Comparison of ENCODE assay signal across 19 cellular contexts in genomic region chr17:61196302-61196704, GRCh38.
A peak's percentile ranks its signal among the peaks of the same experiment; 100 is the strongest.
DNase-seq lines count a peak whose midpoint lies in the region; ATAC-seq and TF ChIP-seq lines count a peak whose summit lies in the region.
"Had no signal": no experiment of that assay in that cellular context is flagged by ENCODE, and none has a peak within 500 bp of the region (broad histone marks: within the 10 kb centered on the region; RNA-seq: fewer than 3 reads in every experiment).

No MANE protein-coding gene starts in this region.

- H3K27me3 ChIP-seq in BLaER1 = no peaks in the 10 kb centered on the region
- no peaks in the 10 kb centered on the region for H3K27me3 ChIP-seq in SJSA1 (replicated peaks)

- DNase-seq in SJSA1 (ENCODE audit: low read depth in 1 of 2, low spot score in 2 of 2) (peak; percentile 59 to 63), fibroblast of peridontal ligament (ENCODE audit: extremely low read depth) (peak; percentile 93), progenitor cell of endocrine pancreas (ENCODE audit: low spot score, unreplicated experiment) (no peak), NCI-H1694 treated with DMSO at 0.1 percent for 48 hours (lab: John Stamatoyannopoulos, UW) (no peak), NCI-H1105 treated with DMSO at 0.1 percent for 48 hours (lab: John Stamatoyannopoulos, UW) (no peak)
- DNase-seq: activated CD4-positive, alpha-beta T cell treated with anti-CD3 and anti-CD28 coated beads, Interleukin-2, amount 10 ng/mL, durations not matched to agents 24 days and 14 days; activated T-cell treated with anti-CD3 and anti-CD28 coated beads for 4 hours; Caco-2; effector CD4-positive, alpha-beta T cell; Kasumi-1; left cardiac atrium; naive B cell; NCI-H1436 treated with DMSO at 0.1 percent for 48 hours; NCI-H446; stimulated activated naive CD4-positive, alpha-beta T cell treated with Interleukin-2 at 50 U/mL for 16 hours had no signal

- no peak overlapping the region for H3K4me3 Mint-ChIP-seq in progenitor cell of endocrine pancreas (ENCODE audit: low read depth)
- H3K4me3 Mint-ChIP-seq: activated CD4-positive, alpha-beta T cell treated with anti-CD3 and anti-CD28 coated beads, Interleukin-2, amount 10 ng/mL, durations not matched to agents 24 days and 14 days; naive B cell had no signal

- H3K27ac Mint-ChIP-seq in progenitor cell of endocrine pancreas = peak overlapping the region; percentile 67
- H3K27ac Mint-ChIP-seq: activated CD4-positive, alpha-beta T cell treated with anti-CD3 and anti-CD28 coated beads, Interleukin-2, amount 10 ng/mL, durations not matched to agents 24 days and 14 days; activated naive CD4-positive, alpha-beta T cell treated with anti-CD3 and anti-CD28 coated beads, Interleukin-2, amount 50 U/mL, for 72 hours had no signal

- H3K4me3 ChIP-seq in BLaER1 = peak overlapping the region; percentile 36; the same call in 1 of the 2 replicates
- no peak overlapping the region for H3K4me3 ChIP-seq in SJSA1

- H3K4me1 Mint-ChIP-seq in progenitor cell of endocrine pancreas (ENCODE audit: low read depth) = peaks cover 20% of the 10 kb centered on the region
- H3K4me1 Mint-ChIP-seq: activated CD4-positive, alpha-beta T cell treated with anti-CD3 and anti-CD28 coated beads, Interleukin-2, amount 10 ng/mL, durations not matched to agents 24 days and 14 days; naive B cell had no signal

- peaks cover 25% of the 10 kb centered on the region for H3K9me3 ChIP-seq in BLaER1
- H3K9me3 ChIP-seq in SJSA1 (replicated peaks) = no peaks in the 10 kb centered on the region

- H3K36me3 ChIP-seq in BLaER1 (no peaks in the 10 kb centered on the region), SJSA1 (no peaks in the 10 kb centered on the region)

- peak overlapping the region; percentile 79 for H3K4me2 ChIP-seq in BLaER1

- no peaks in the 10 kb centered on the region for H3K27me3 Mint-ChIP-seq in progenitor cell of endocrine pancreas
- H3K27me3 Mint-ChIP-seq: activated CD4-positive, alpha-beta T cell treated with anti-CD3 and anti-CD28 coated beads, Interleukin-2, amount 10 ng/mL, durations not matched to agents 24 days and 14 days; naive B cell had no signal

- H3K27ac ChIP-seq in BLaER1 = peak overlapping the region; percentile 45; the same call in 1 of the 2 replicates
- H3K27ac ChIP-seq in SJSA1 = no peak overlapping the region; the same call in 1 of the 2 replicates

- no peaks in the 10 kb centered on the region for H3K36me3 Mint-ChIP-seq in progenitor cell of endocrine pancreas (ENCODE audit: insufficient read depth)
- H3K36me3 Mint-ChIP-seq: activated naive CD4-positive, alpha-beta T cell treated with anti-CD3 and anti-CD28 coated beads, Interleukin-2, amount 50 U/mL, for 72 hours; naive B cell had no signal

- peak overlapping the region; percentile 3; the same call in 1 of the 2 replicates for H3K9ac ChIP-seq in BLaER1

- TF ChIP-seq CTCF in progenitor cell of endocrine pancreas (IDR thresholded peaks at IDR 0.05; ENCODE audit: unreplicated experiment) = no peak

- no peak for ATAC-seq in HG03521 (IDR thresholded peaks at IDR 0.05; ENCODE audit: unreplicated experiment)
- ATAC-seq in GM21619 (IDR thresholded peaks at IDR 0.05; ENCODE audit: unreplicated experiment) = no peak
- ATAC-seq: activated naive CD4-positive, alpha-beta T cell treated with anti-CD3 and anti-CD28 coated beads, Interleukin-2, amount 50 U/mL, for 72 hours had no signal

- H4K20me1 ChIP-seq in BLaER1 = no peaks in the 10 kb centered on the region

- H3K4me1 ChIP-seq in BLaER1 (peaks cover 33% of the 10 kb centered on the region), SJSA1 (replicated peaks) (peaks cover 29% of the 10 kb centered on the region)

- H3K9me3 Mint-ChIP-seq in progenitor cell of endocrine pancreas (ENCODE audit: low read depth) = no peaks in the 10 kb centered on the region
- H3K9me3 Mint-ChIP-seq: activated CD4-positive, alpha-beta T cell treated with anti-CD3 and anti-CD28 coated beads, Interleukin-2, amount 10 ng/mL, durations not matched to agents 24 days and 14 days; activated naive CD4-positive, alpha-beta T cell treated with anti-CD3 and anti-CD28 coated beads, Interleukin-2, amount 50 U/mL, for 72 hours had no signal

Comparison
In these comparisons a context has a peak if more than half of its experiments do, and no peak if none do; other contexts are left out.
1. DNase-seq: peak in SJSA1 (2 of 2) and fibroblast of peridontal ligament (single experiment); none in progenitor cell of endocrine pancreas (single experiment), NCI-H1694 treated with DMSO at 0.1 percent for 48 hours (single experiment) and NCI-H1105 treated with DMSO at 0.1 percent for 48 hours (single experiment).